Comparison of ENCODE assay signal across 8 cellular contexts in genomic region chrX:84501798-84502628, GRCh38. TPM values are rescaled to one million over a fixed set of nuclear protein-coding genes. Genes with fewer than 3 reads are reported as not detected.
A peak's percentile ranks its signal among the peaks of the same experiment; 100 is the strongest.
DNase-seq lines count a peak whose midpoint lies in the region; ATAC-seq and TF ChIP-seq lines count a peak whose summit lies in the region.

A gene with protein sequence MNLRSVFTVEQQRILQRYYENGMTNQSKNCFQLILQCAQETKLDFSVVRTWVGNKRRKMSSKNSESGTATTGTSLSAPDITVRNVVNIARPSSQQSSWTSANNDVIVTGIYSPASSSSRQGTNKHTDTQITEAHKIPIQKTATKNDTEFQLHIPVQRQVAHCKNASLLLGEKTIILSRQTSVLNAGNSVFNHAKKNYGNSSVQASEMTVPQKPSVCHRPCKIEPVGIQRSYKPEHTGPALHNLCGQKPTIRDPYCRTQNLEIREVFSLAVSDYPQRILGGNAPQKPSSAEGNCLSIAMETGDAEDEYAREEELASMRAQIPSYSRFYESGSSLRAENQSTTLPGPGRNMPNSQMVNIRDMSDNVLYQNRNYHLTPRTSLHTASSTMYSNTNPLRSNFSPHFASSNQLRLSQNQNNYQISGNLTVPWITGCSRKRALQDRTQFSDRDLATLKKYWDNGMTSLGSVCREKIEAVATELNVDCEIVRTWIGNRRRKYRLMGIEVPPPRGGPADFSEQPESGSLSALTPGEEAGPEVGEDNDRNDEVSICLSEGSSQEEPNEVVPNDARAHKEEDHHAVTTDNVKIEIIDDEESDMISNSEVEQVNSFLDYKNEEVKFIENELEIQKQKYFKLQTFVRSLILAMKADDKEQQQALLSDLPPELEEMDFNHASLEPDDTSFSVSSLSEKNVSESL (minus strand): TSS chrX:84502453. CDS start chrX:84475397, 27,056 bp downstream.

- peak within 1 kb of the TSS; percentile 72 for H3K4me3 ChIP-seq in MM.1S (ENCODE audit: low read length)
- peak within 1 kb of the TSS; percentile 44 to 61 (median 52) for H3K4me3 ChIP-seq in upper lobe of left lung

- H3K9ac ChIP-seq in MM.1S (ENCODE audit: low read length): peak within 1 kb of the TSS; percentile 52; the same call in 1 of the 2 replicates

- H3F3A ChIP-seq in MM.1S (ENCODE audit: insufficient read depth, low read length): no peaks in the 10 kb centered on the region

- H3K79me2 ChIP-seq in MM.1S (ENCODE audit: low read length): no peaks in the 10 kb centered on the region

- H4K20me1 ChIP-seq in MM.1S (ENCODE audit: insufficient read depth, low read length): no peaks in the 10 kb centered on the region

- H3K36me3 ChIP-seq in MM.1S (replicated peaks; ENCODE audit: insufficient read depth, low read length) (no peaks in the 10 kb centered on the region), upper lobe of left lung (no peaks in the 10 kb centered on the region)

- no peaks in the 10 kb centered on the region for H3K27me3 ChIP-seq in MM.1S (replicated peaks; ENCODE audit: insufficient read depth, low read length)
- H3K27me3 ChIP-seq in upper lobe of left lung: no peaks in the 10 kb centered on the region

- peak in 3 of 4 donors; percentile 18 to 60 (median 23) for TF ChIP-seq POLR2A in upper lobe of left lung (IDR thresholded peaks at IDR 0.05)

- peak within 1 kb of the TSS; percentile 76 for H2AFZ ChIP-seq in MM.1S (ENCODE audit: low read length)

- TF ChIP-seq EP300 in upper lobe of left lung (IDR thresholded peaks at IDR 0.05): no peak

- peak; percentile 39 for DNase-seq in DMS153 (lab: John Stamatoyannopoulos, UW)
- DNase-seq in MM.1S: peak; percentile 85
- DNase-seq in SW480 (ENCODE audit: low spot score): peak; percentile 51
- DNase-seq in amniotic stem cell (lab: John Stamatoyannopoulos, UW): peak; percentile 45
- peak; percentile 89 for DNase-seq in left ventricle myocardium superior
- peak; percentile 73 to 96 (median 80) for DNase-seq in posterior cingulate gyrus
- peak; percentile 80 to 84 for DNase-seq in upper lobe of left lung

- H3K4me2 ChIP-seq in MM.1S (ENCODE audit: low read depth, low read length): peak within 1 kb of the TSS; percentile 48

- 1 to 24% methylated on average over 19 to 38 of the region's 38 CpGs for WGBS in upper lobe of left lung, 2 donors

- ATAC-seq in GM21786 (IDR thresholded peaks at IDR 0.05; ENCODE audit: unreplicated experiment) (peak; percentile 90), left ventricle myocardium superior (peak; percentile 100), upper lobe of left lung (ENCODE audit: low FRiP score in 2 of 2) (peak; percentile 96 to 99)

- H3K4me1 ChIP-seq in MM.1S (ENCODE audit: low read length): 0 out of 2 replicates have a peak, but pooled peaks cover 4% of the 10 kb centered on the region
- peaks cover 0 to 3% (median 0%) of the 10 kb centered on the region in 4 donors for H3K4me1 ChIP-seq in upper lobe of left lung

- no peaks in the 10 kb centered on the region for H3K9me2 ChIP-seq in MM.1S (replicated peaks; ENCODE audit: insufficient read depth, low read length)

- H3K27ac ChIP-seq in MM.1S (ENCODE audit: low read length) (peak within 1 kb of the TSS; percentile 59; the same call in 1 of the 2 replicates), upper lobe of left lung (peak within 1 kb of the TSS; percentile 89 to 93 (median 92))

- TF ChIP-seq CTCF in MM.1S (IDR thresholded peaks at IDR 0.05; ENCODE audit: low read length): no peak
- no peak for TF ChIP-seq CTCF in upper lobe of left lung (IDR thresholded peaks at IDR 0.05)

- intact Hi-C loops in left ventricle myocardium superior (cut with micrococcal nuclease): no loop called here
- intact Hi-C loops in posterior cingulate gyrus (cut with DNase I): no loop called here

- no peaks in the 10 kb centered on the region for H3K9me3 ChIP-seq in MM.1S (replicated peaks; ENCODE audit: insufficient read depth, low read length)
- no peaks in the 10 kb centered on the region for H3K9me3 ChIP-seq in upper lobe of left lung

RNA-seq across cellular contexts. Expression of the gene that starts here (rescaled TPM):
- 0.99 TPM for total RNA-seq in left ventricle myocardium superior
- 1 to 10 TPM in 5 of 6 donors, under 1 TPM in 1; 1.00 to 5.8 (median 3.2) TPM for total RNA-seq in upper lobe of left lung

Comparison
In these comparisons a context has a peak if more than half of its experiments do, and no peak if none do; other contexts are left out.
1. Peak in every context shown above with its lines: DNase-seq, ATAC-seq, H3K4me3 ChIP-seq and H3K27ac ChIP-seq.
2. Peak in DNase-seq and ATAC-seq in left ventricle myocardium superior; RNA of the gene not detected or under 1 TPM.
3. DNase-seq: peak in every context shown above with its lines; median percentile 89 in left ventricle myocardium superior; 85 in MM.1S; 82 in upper lobe of left lung; 80 in posterior cingulate gyrus; 51 in SW480; 45 in amniotic stem cell; 39 in DMS153.